In the genomic region with DNA sequence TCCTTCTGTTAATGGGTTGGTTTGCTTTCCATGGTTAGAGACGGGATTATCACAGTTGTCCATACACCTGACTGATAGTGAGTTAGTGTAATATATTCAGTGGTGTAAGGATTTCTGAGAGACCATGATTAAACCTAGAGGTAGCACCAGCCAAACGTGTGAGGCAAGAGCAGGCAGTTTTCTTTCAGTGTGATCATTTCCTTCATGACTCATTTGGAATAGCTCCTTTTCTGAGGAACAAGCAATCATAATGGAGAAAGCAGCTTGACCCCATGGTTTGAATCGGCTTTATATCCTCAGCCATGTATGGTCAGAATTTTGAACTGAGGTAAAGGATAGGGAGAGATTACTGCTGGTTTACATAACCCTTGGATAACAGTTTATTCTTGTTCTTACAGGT, we compare ENCODE assay signal across 8 cellular contexts. TPM values are rescaled to one million over a fixed set of nuclear protein-coding genes. Genes with fewer than 3 reads are reported as not detected.
DNase-seq lines count a peak whose midpoint lies in the region; ATAC-seq lines count a peak whose summit lies in the region.

No MANE protein-coding gene starts in this region.

- peaks cover 22 to 39% (median 33%) of the 10 kb centered on the region in 3 donors for H3K4me1 Mint-ChIP-seq in CD8-positive, alpha-beta memory T cell
- peaks cover 6 to 37% (median 19%) of the 10 kb centered on the region in 3 donors for H3K4me1 Mint-ChIP-seq in naive B cell
- H3K4me1 Mint-ChIP-seq in activated naive CD8-positive, alpha-beta T cell treated with anti-CD3 and anti-CD28 coated beads for 36 hours: peaks cover 19% of the 10 kb centered on the region

- H3K27me3 Mint-ChIP-seq in CD8-positive, alpha-beta memory T cell: no peaks in the 10 kb centered on the region
- no peaks in the 10 kb centered on the region for H3K27me3 Mint-ChIP-seq in naive B cell
- no peaks in the 10 kb centered on the region for H3K27me3 Mint-ChIP-seq in activated naive CD8-positive, alpha-beta T cell treated with anti-CD3 and anti-CD28 coated beads for 36 hours

- no peak overlapping the region for H3K4me3 ChIP-seq in CD8-positive, alpha-beta memory T cell (ENCODE audit: low read length)

- H3K4me1 ChIP-seq in CD8-positive, alpha-beta memory T cell (ENCODE audit: insufficient read depth, low read length): peaks cover 12% of the 10 kb centered on the region

- POLR2A ChIA-PET in CD8-positive, alpha-beta memory T cell (lab: Charles Lee): no interaction called here

- no peak for DNase-seq in CD8-positive, alpha-beta memory T cell
- DNase-seq in MV-4-11 (lab: John Stamatoyannopoulos, UW): peak; percentile 55
- peak; percentile 74 for DNase-seq in dedifferentiated amniotic fluid mesenchymal stem cell (ENCODE audit: extremely low spot score)
- no peak for DNase-seq in naive B cell
- no peak for DNase-seq in activated naive CD8-positive, alpha-beta T cell treated with anti-CD3 and anti-CD28 coated beads for 36 hours
- DNase-seq in posterior cingulate gyrus: no peak
- no peak for DNase-seq in HuH-7.5 (ENCODE audit: low spot score)
- DNase-seq in NCI-H82 treated with DMSO at 0.1 percent for 48 hours (lab: John Stamatoyannopoulos, UW; ENCODE audit: unreplicated experiment): no peak

- CTCF ChIA-PET in CD8-positive, alpha-beta memory T cell (lab: Charles Lee): no interaction called here

- no peaks in the 10 kb centered on the region for H3K9me3 Mint-ChIP-seq in CD8-positive, alpha-beta memory T cell
- no peaks in the 10 kb centered on the region for H3K9me3 Mint-ChIP-seq in naive B cell
- no peaks in the 10 kb centered on the region for H3K9me3 Mint-ChIP-seq in activated naive CD8-positive, alpha-beta T cell treated with anti-CD3 and anti-CD28 coated beads for 36 hours

- no peaks in the 10 kb centered on the region for H3K27me3 ChIP-seq in CD8-positive, alpha-beta memory T cell (ENCODE audit: insufficient read depth, low read length, poor library complexity, severe bottlenecking)

- intact Hi-C loops in posterior cingulate gyrus (cut with DNase I): loop anchor here (5.0 kb wide), 1 partner anchor 164 kb away; no protein-coding TSS in a partner anchor

- H3K27ac ChIP-seq in CD8-positive, alpha-beta memory T cell (ENCODE audit: low read depth, low read length): peak overlapping the region; percentile 3

- H3K4me3 Mint-ChIP-seq in CD8-positive, alpha-beta memory T cell: peak overlapping the region in 1 of 7 donors; percentile 52
- H3K4me3 Mint-ChIP-seq in naive B cell: peak overlapping the region in 2 of 8 donors; percentile 63 to 81
- H3K4me3 Mint-ChIP-seq in activated naive CD8-positive, alpha-beta T cell treated with anti-CD3 and anti-CD28 coated beads for 36 hours: no peak overlapping the region

- no peaks in the 10 kb centered on the region for H3K9me3 ChIP-seq in CD8-positive, alpha-beta memory T cell (ENCODE audit: low read length)

- H3K36me3 ChIP-seq in CD8-positive, alpha-beta memory T cell (ENCODE audit: insufficient read depth, low read length): peaks cover 9% of the 10 kb centered on the region

- H3K36me3 Mint-ChIP-seq in CD8-positive, alpha-beta memory T cell: peaks cover 4 to 47% (median 4%) of the 10 kb centered on the region in 3 donors
- H3K36me3 Mint-ChIP-seq in naive B cell: peaks cover 0 to 6% of the 10 kb centered on the region in 2 donors
- peaks cover 11% of the 10 kb centered on the region for H3K36me3 Mint-ChIP-seq in activated naive CD8-positive, alpha-beta T cell treated with anti-CD3 and anti-CD28 coated beads for 36 hours

- no peak for ATAC-seq in naive B cell (ENCODE audit: low read depth in 2 of 2)

- peak overlapping the region in 1 of 8 donors; percentile 35 for H3K27ac Mint-ChIP-seq in CD8-positive, alpha-beta memory T cell
- peak overlapping the region in 5 of 6 donors; percentile 30 to 72 (median 60) for H3K27ac Mint-ChIP-seq in naive B cell
- H3K27ac Mint-ChIP-seq in activated naive CD8-positive, alpha-beta T cell treated with anti-CD3 and anti-CD28 coated beads for 36 hours: no peak overlapping the region

RNA-seq across cellular contexts. Expression of gene MXD1, which starts 2.9 kb away (rescaled TPM):
- 1 to 10 TPM; 7.2 to 8.1 TPM for total RNA-seq in CD8-positive, alpha-beta memory T cell
- polyA plus RNA-seq in CD8-positive, alpha-beta memory T cell: 10.5 TPM
- polyA plus RNA-seq in naive B cell (ENCODE audit: low read depth in 6 of 6): 10 to 100 TPM in 5 of 6 donors, 1 to 10 TPM in 1; 9.7 to 21.5 (median 13.2) TPM
- total RNA-seq in activated naive CD8-positive, alpha-beta T cell treated with anti-CD3 and anti-CD28 coated beads for 36 hours: 1 to 10 TPM; 5.0 to 6.3 TPM

RNA-seq across cellular contexts. Expression of gene SNRNP27, which starts 24.1 kb away (rescaled TPM):
- total RNA-seq in CD8-positive, alpha-beta memory T cell: 10 to 100 TPM; 59.6 to 61.2 TPM
- 79.6 TPM for polyA plus RNA-seq in CD8-positive, alpha-beta memory T cell
- polyA plus RNA-seq in naive B cell (ENCODE audit: low read depth in 6 of 6): 100 to 1,000 TPM in 1 of 6 donors, 10 to 100 TPM in 5; 75.4 to 103 (median 90.1) TPM
- total RNA-seq in activated naive CD8-positive, alpha-beta T cell treated with anti-CD3 and anti-CD28 coated beads for 36 hours: 10 to 100 TPM; 61.0 to 61.8 TPM

RNA-seq across cellular contexts. Expression of gene ASPRV1, which starts 43.6 kb away (rescaled TPM):
- under 1 TPM; 0.64 to 0.77 TPM for total RNA-seq in CD8-positive, alpha-beta memory T cell
- 0.99 TPM for polyA plus RNA-seq in CD8-positive, alpha-beta memory T cell
- under 1 TPM in 5 of 6 donors, not detected in 1; 0.12 to 0.44 (median 0.32) TPM for polyA plus RNA-seq in naive B cell (ENCODE audit: low read depth in 6 of 6)
- total RNA-seq in activated naive CD8-positive, alpha-beta T cell treated with anti-CD3 and anti-CD28 coated beads for 36 hours: under 1 TPM; 0.54 to 0.74 TPM

Comparison
In these comparisons a context has a peak if more than half of its experiments do, and no peak if none do; other contexts are left out.
1. DNase-seq: peak in MV-4-11 (single experiment) and dedifferentiated amniotic fluid mesenchymal stem cell (single experiment); none in CD8-positive, alpha-beta memory T cell (0 of 5), naive B cell (single experiment), activated naive CD8-positive, alpha-beta T cell treated with anti-CD3 and anti-CD28 coated beads for 36 hours (single experiment), posterior cingulate gyrus (0 of 10), HuH-7.5 (single experiment) and NCI-H82 treated with DMSO at 0.1 percent for 48 hours (single experiment).